ENCODE assay signal across 11 cellular contexts in genomic region chr6:75334266-75335040, GRCh38. TPM values are rescaled to one million over a fixed set of nuclear protein-coding genes. Genes with fewer than 3 reads are reported as not detected.
A peak's percentile ranks its signal among the peaks of the same experiment; 100 is the strongest.
DNase-seq lines count a peak whose midpoint lies in the region; ATAC-seq and TF ChIP-seq lines count a peak whose summit lies in the region.
"Had no signal": no experiment of that assay in that cellular context is flagged by ENCODE, and none has a peak within 500 bp of the region (broad histone marks: within the 10 kb centered on the region; RNA-seq: fewer than 3 reads in every experiment).

No MANE protein-coding gene starts in this region.

- no peaks in the 10 kb centered on the region for H3K36me3 ChIP-seq in mesodermal cell (ENCODE audit: control insufficient read depth, insufficient read depth, low read length)

- no peak for ATAC-seq in CD4-positive, alpha-beta T cell (ENCODE audit: poor library complexity)
- no peak for ATAC-seq in GM21717 (IDR thresholded peaks at IDR 0.05; ENCODE audit: unreplicated experiment)
- no peak for ATAC-seq in GM21515 (IDR thresholded peaks at IDR 0.05; ENCODE audit: unreplicated experiment)

- no peaks in the 10 kb centered on the region for H3K4me1 Mint-ChIP-seq in CD4-positive, alpha-beta T cell (ENCODE audit: low read depth)

- intact Hi-C loops in CD4-positive, alpha-beta T cell (cut with DNase I, micrococcal nuclease): no loop called here

- H3K4me3 Mint-ChIP-seq in CD4-positive, alpha-beta T cell: no peak overlapping the region
- H3K4me3 Mint-ChIP-seq: memory B cell had no signal

- no peak overlapping the region for H3K27ac Mint-ChIP-seq in CD4-positive, alpha-beta T cell
- H3K27ac Mint-ChIP-seq: memory B cell had no signal

- no peaks in the 10 kb centered on the region for H3K9me3 ChIP-seq in mesodermal cell (ENCODE audit: control insufficient read depth, low read length)
- H3K9me3 ChIP-seq in CD4-positive, alpha-beta T cell (ENCODE audit: control insufficient read depth, low read length): no peaks in the 10 kb centered on the region

- no peak overlapping the region for H3K4me3 ChIP-seq in mesodermal cell (ENCODE audit: extremely low read depth, insufficient read depth, low read length, poor library complexity, severe bottlenecking)

- no peaks in the 10 kb centered on the region for H3K36me3 Mint-ChIP-seq in CD4-positive, alpha-beta T cell (ENCODE audit: low read depth)
- H3K36me3 Mint-ChIP-seq: memory B cell had no signal

- peaks cover 19% of the 10 kb centered on the region for H3K27me3 Mint-ChIP-seq in CD4-positive, alpha-beta T cell

- no peaks in the 10 kb centered on the region for H3K27me3 ChIP-seq in CD4-positive, alpha-beta T cell (ENCODE audit: control insufficient read depth, insufficient read depth, low read length)

- DNase-seq in AG09319 (ENCODE audit: extremely low read depth, low read depth) (peak; percentile 16), LHCN-M2 (ENCODE audit: low read depth) (peak; percentile 22), fibroblast of gingiva (ENCODE audit: low read depth) (peak; percentile 80), COLO668 (lab: John Stamatoyannopoulos, UW; ENCODE audit: unreplicated experiment) (no peak)
- no peak for DNase-seq in CD4-positive, alpha-beta T cell
- DNase-seq: activated naive CD4-positive, alpha-beta T cell; Karpas-422 had no signal

- WGBS in mesodermal cell (ENCODE audit: insufficient coverage in 2 of 2), 2 experiments: 6 to 9% methylated on average over 1 to 2 of the region's 4 CpGs

- H3K4me1 ChIP-seq in mesodermal cell (ENCODE audit: control insufficient read depth, insufficient read depth, low read length, poor library complexity, severe bottlenecking): peaks cover 14% of the 10 kb centered on the region

- CTCF ChIA-PET in CD4-positive, alpha-beta T cell (lab: Charles Lee): interaction anchor here (0.6 kb wide), 1 partner anchor 11 kb away, joined by 3 read pairs; no protein-coding TSS in a partner anchor

- H3K27ac ChIP-seq in mesodermal cell (ENCODE audit: low read depth, low read length, severe bottlenecking): peak overlapping the region; percentile 79
- H3K27ac ChIP-seq in CD4-positive, alpha-beta T cell (ENCODE audit: low read depth, low read length): no peak overlapping the region

- no peaks in the 10 kb centered on the region for H3K9me3 Mint-ChIP-seq in CD4-positive, alpha-beta T cell
- H3K9me3 Mint-ChIP-seq: memory B cell had no signal

- POLR2A ChIA-PET in CD4-positive, alpha-beta T cell (lab: Charles Lee): no interaction called here

- TF ChIP-seq CTCF in AG09319 (IDR thresholded peaks at IDR 0.05; ENCODE audit: low read depth, low read length): no peak
- TF ChIP-seq CTCF in CD4-positive, alpha-beta T cell (IDR thresholded peaks at IDR 0.05): no peak

RNA-seq across cellular contexts. Expression of gene TMEM30A, which starts 49.9 kb away (rescaled TPM):
- total RNA-seq in LHCN-M2 (2014; rRNA removed): 107 and 111 TPM in 2 replicates
- 31.8 TPM for polyA plus RNA-seq in LHCN-M2 (2012)
- 95.0 TPM for polyA plus RNA-seq in mesodermal cell (2013, experiment 1 of 2)
- 101 TPM for polyA plus RNA-seq in mesodermal cell (2013, experiment 2 of 2)
- total RNA-seq in CD4-positive, alpha-beta T cell: 10 to 100 TPM; 29.8 to 33.2 TPM

Comparison
In these comparisons a context has a peak if more than half of its experiments do, and no peak if none do; other contexts are left out.
1. DNase-seq: peak in AG09319 (single experiment), LHCN-M2 (single experiment) and fibroblast of gingiva (single experiment); none in CD4-positive, alpha-beta T cell (0 of 10) and COLO668 (single experiment).